Comparison of ENCODE assay signal across 8 cellular contexts in genomic region chr1:156193208-156193487, GRCh38. TPM values are rescaled to one million over a fixed set of nuclear protein-coding genes. Genes with fewer than 3 reads are reported as not detected.
DNase-seq lines count a peak whose midpoint lies in the region; ATAC-seq and TF ChIP-seq lines count a peak whose summit lies in the region.

No MANE protein-coding gene starts in this region.

- DNase-seq in CD4-positive, alpha-beta memory T cell = no peak
- no peak for DNase-seq in osteocyte (ENCODE audit: extremely low spot score, unreplicated experiment)
- DNase-seq in HK-2 (ENCODE audit: unreplicated experiment) = no peak
- no peak for DNase-seq in epidermal melanocyte (ENCODE audit: insufficient read length, low spot score)
- DNase-seq in NCI-H748 treated with DMSO at 0.1 percent for 48 hours (lab: John Stamatoyannopoulos, UW) = no peak

- H3K9ac ChIP-seq in OCI-LY3 (ENCODE audit: low read length) = peak overlapping the region; percentile 75
- no peak overlapping the region for H3K9ac ChIP-seq in endocrine pancreas (ENCODE audit: control insufficient read depth, insufficient read depth, low read length)

- peaks cover 43% of the 10 kb centered on the region for H3K4me1 ChIP-seq in CD4-positive, alpha-beta memory T cell (ENCODE audit: insufficient read depth, low read length)
- peaks cover 17% of the 10 kb centered on the region for H3K4me1 ChIP-seq in OCI-LY3 (ENCODE audit: low read length)
- H3K4me1 ChIP-seq in endocrine pancreas (ENCODE audit: control insufficient read depth, insufficient read depth, low read length) = no peaks in the 10 kb centered on the region

- peaks cover 10 to 19% of the 10 kb centered on the region in 2 donors for H3K36me3 Mint-ChIP-seq in CD4-positive, alpha-beta memory T cell
- peaks cover 9% of the 10 kb centered on the region for H3K36me3 Mint-ChIP-seq in osteocyte (ENCODE audit: unreplicated experiment)

- intact Hi-C loops in CD4-positive, alpha-beta memory T cell (cut with micrococcal nuclease) = loop anchor here (1.0 to 5.0 kb wide), 5 partner anchors 20 to 145 kb away; partner anchors contain the start of genes CCT3, PMF1, SMG5 and TSACC

- peaks cover 24 to 53% (median 37%) of the 10 kb centered on the region in 4 donors for H3K4me1 Mint-ChIP-seq in CD4-positive, alpha-beta memory T cell
- H3K4me1 Mint-ChIP-seq in osteocyte (ENCODE audit: unreplicated experiment) = peaks cover 26% of the 10 kb centered on the region

- H3K27me3 Mint-ChIP-seq in CD4-positive, alpha-beta memory T cell = no peaks in the 10 kb centered on the region
- peaks cover 2% of the 10 kb centered on the region for H3K27me3 Mint-ChIP-seq in osteocyte (ENCODE audit: unreplicated experiment)

- TF ChIP-seq CTCF in OCI-LY3 (IDR thresholded peaks at IDR 0.05; ENCODE audit: low read depth, low read length) = no peak
- no peak for TF ChIP-seq CTCF in osteocyte (IDR thresholded peaks at IDR 0.05)

- peak overlapping the region; percentile 93 for H3K4me2 ChIP-seq in OCI-LY3 (ENCODE audit: low read length)

- peak overlapping the region; percentile 35; the same call in 1 of the 2 replicates for H2AFZ ChIP-seq in OCI-LY3 (ENCODE audit: low read depth, low read length)

- H3K36me3 ChIP-seq in CD4-positive, alpha-beta memory T cell (ENCODE audit: insufficient read depth, low read length) = peaks cover 6% of the 10 kb centered on the region
- H3K36me3 ChIP-seq in OCI-LY3 (replicated peaks; ENCODE audit: low read depth, low read length) (peaks cover 4% of the 10 kb centered on the region), endocrine pancreas (ENCODE audit: control insufficient read depth, insufficient read depth, low read length) (no peaks in the 10 kb centered on the region)

- H3K9me3 Mint-ChIP-seq in CD4-positive, alpha-beta memory T cell = no peaks in the 10 kb centered on the region
- H3K9me3 Mint-ChIP-seq in osteocyte (ENCODE audit: unreplicated experiment) = no peaks in the 10 kb centered on the region

- peaks cover 40% of the 10 kb centered on the region for H3K79me2 ChIP-seq in OCI-LY3 (ENCODE audit: low read length)

- peak overlapping the region in 6 of 7 donors; percentile 75 to 97 (median 96) for H3K27ac Mint-ChIP-seq in CD4-positive, alpha-beta memory T cell
- H3K27ac Mint-ChIP-seq in osteocyte (ENCODE audit: unreplicated experiment) = peak overlapping the region; percentile 80

- H3K27ac ChIP-seq in CD4-positive, alpha-beta memory T cell (ENCODE audit: low read depth, low read length) = peak overlapping the region; percentile 79
- peak overlapping the region; percentile 56 for H3K27ac ChIP-seq in OCI-LY3 (ENCODE audit: low read length)

- peak overlapping the region; percentile 88 to 92 for H3K4me3 ChIP-seq in CD4-positive, alpha-beta memory T cell (ENCODE audit: low read length in 2 of 2)
- H3K4me3 ChIP-seq in OCI-LY3 (ENCODE audit: low read length) (peak overlapping the region; percentile 90), endocrine pancreas (ENCODE audit: control insufficient read depth, insufficient read depth, low read length) (peak overlapping the region; percentile 80)

- CTCF ChIA-PET in CD4-positive, alpha-beta memory T cell (lab: Charles Lee; ENCODE audit: partially characterized antibody) = interaction anchor here (0.7 to 2.0 kb wide), 2 partner anchors 32 to 40 kb away, joined by 3 to 8 read pairs; no protein-coding TSS in a partner anchor

- H4K20me1 ChIP-seq in OCI-LY3 (ENCODE audit: insufficient read depth, low read length) = no peaks in the 10 kb centered on the region

- no peak for ATAC-seq in GM18858 (IDR thresholded peaks at IDR 0.05; ENCODE audit: unreplicated experiment)

- peak overlapping the region; percentile 93 to 99 (median 96) for H3K4me3 Mint-ChIP-seq in CD4-positive, alpha-beta memory T cell
- H3K4me3 Mint-ChIP-seq in osteocyte (ENCODE audit: unreplicated experiment) = peak overlapping the region; percentile 92

- POLR2A ChIA-PET in CD4-positive, alpha-beta memory T cell (lab: Charles Lee; ENCODE audit: partially characterized antibody) = interaction anchor here (1.0 to 2.5 kb wide), 6 partner anchors 19 to 548 kb away, joined by 3 to 54 read pairs (median 4); partner anchors contain the start of genes PMF1 and SMG5

- H3K9me3 ChIP-seq in CD4-positive, alpha-beta memory T cell (ENCODE audit: control insufficient read depth in 1 of 2, low read length in 2 of 2) = no peaks in the 10 kb centered on the region
- peaks cover 6% of the 10 kb centered on the region; the same call in 1 of the 2 replicates for H3K9me3 ChIP-seq in OCI-LY3 (ENCODE audit: insufficient read depth, low read length)
- no peaks in the 10 kb centered on the region for H3K9me3 ChIP-seq in endocrine pancreas (ENCODE audit: control insufficient read depth, low read length)

- no peaks in the 10 kb centered on the region for H3K27me3 ChIP-seq in CD4-positive, alpha-beta memory T cell (ENCODE audit: insufficient read depth, low read length)
- no peaks in the 10 kb centered on the region for H3K27me3 ChIP-seq in OCI-LY3 (ENCODE audit: low read depth, low read length)
- no peaks in the 10 kb centered on the region for H3K27me3 ChIP-seq in endocrine pancreas (ENCODE audit: control insufficient read depth, insufficient read depth, low read length)

RNA-seq across cellular contexts. Expression of gene SLC25A44, which starts 0.8 kb away (rescaled TPM):
- total RNA-seq in CD4-positive, alpha-beta memory T cell = 10 to 100 TPM; 21.2 to 23.3 TPM
- 10 to 100 TPM in 1 of 2 donors, 1 to 10 TPM in 1; 9.8 to 15.3 TPM for polyA plus RNA-seq in CD4-positive, alpha-beta memory T cell
- 20.2 and 23.4 TPM in 2 replicates for total RNA-seq in osteocyte

RNA-seq across cellular contexts. Expression of gene PMF1, which starts 19.7 kb away (rescaled TPM):
- 10 to 100 TPM; 39.0 to 40.2 TPM for total RNA-seq in CD4-positive, alpha-beta memory T cell
- polyA plus RNA-seq in CD4-positive, alpha-beta memory T cell = 100 to 1,000 TPM in 1 of 2 donors, 10 to 100 TPM in 1; 73.3 to 106 TPM
- 54.1 and 57.0 TPM in 2 replicates for total RNA-seq in osteocyte

RNA-seq across cellular contexts. Expression of gene SEMA4A, which starts 39.8 kb away (rescaled TPM):
- total RNA-seq in CD4-positive, alpha-beta memory T cell = 1 to 10 TPM; 1.2 TPM
- 1 to 10 TPM in 1 of 2 donors, under 1 TPM in 1; 0.88 to 1.3 TPM for polyA plus RNA-seq in CD4-positive, alpha-beta memory T cell
- total RNA-seq in osteocyte = 1.6 and 1.8 TPM in 2 replicates

RNA-seq across cellular contexts. Expression of gene BGLAP, which starts 48.8 kb away (rescaled TPM):
- 1 to 10 TPM; 7.2 to 7.7 TPM for total RNA-seq in CD4-positive, alpha-beta memory T cell
- polyA plus RNA-seq in CD4-positive, alpha-beta memory T cell = not detected
- 0.52 TPM in 1 of 2 replicates, not detected in the other for total RNA-seq in osteocyte

RNA-seq across cellular contexts. Expression of gene PAQR6, which starts 54.7 kb away (rescaled TPM):
- total RNA-seq in CD4-positive, alpha-beta memory T cell = 1 to 10 TPM; 1.7 to 1.9 TPM
- under 1 TPM; 0.11 to 0.22 TPM for polyA plus RNA-seq in CD4-positive, alpha-beta memory T cell
- 12.0 and 12.5 TPM in 2 replicates for total RNA-seq in osteocyte
